In genomic region chr22:42553475-42554361, GRCh38 we compare ENCODE assay signal across 8 cellular contexts. TPM values are rescaled to one million over a fixed set of nuclear protein-coding genes. Genes with fewer than 3 reads are reported as not detected.
A peak's percentile ranks its signal among the peaks of the same experiment; 100 is the strongest.
DNase-seq lines count a peak whose midpoint lies in the region; ATAC-seq and TF ChIP-seq lines count a peak whose summit lies in the region.

A gene with protein sequence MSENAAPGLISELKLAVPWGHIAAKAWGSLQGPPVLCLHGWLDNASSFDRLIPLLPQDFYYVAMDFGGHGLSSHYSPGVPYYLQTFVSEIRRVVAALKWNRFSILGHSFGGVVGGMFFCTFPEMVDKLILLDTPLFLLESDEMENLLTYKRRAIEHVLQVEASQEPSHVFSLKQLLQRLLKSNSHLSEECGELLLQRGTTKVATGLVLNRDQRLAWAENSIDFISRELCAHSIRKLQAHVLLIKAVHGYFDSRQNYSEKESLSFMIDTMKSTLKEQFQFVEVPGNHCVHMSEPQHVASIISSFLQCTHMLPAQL (plus strand): TSS chr22:42553956. CDS start chr22:42554021, 65 bp downstream.

- DNase-seq in EH (ENCODE audit: low read depth) (peak; percentile 82), NCI-H2171 treated with DMSO at 0.1 percent for 48 hours (lab: John Stamatoyannopoulos, UW) (peak; percentile 72), dermis blood vessel endothelial cell (peak; percentile 71)
- peak; percentile 88 for DNase-seq in activated CD4-positive, alpha-beta T cell treated with anti-CD3 and anti-CD28 coated beads, Interleukin-2, amount 50 U/mL, for 4 hours
- peak; percentile 77 to 92 for DNase-seq in stimulated activated CD4-positive, alpha-beta T cell treated with anti-CD3 and anti-CD28 coated beads, Interleukin-2, amount 100 ng/mL, for 48 hours

- no peaks in the 10 kb centered on the region for H3K36me3 ChIP-seq in liver (ENCODE audit: control insufficient read depth in 4 of 4, insufficient read depth in 3 of 4, low read depth in 1 of 4, low read length in 3 of 4)

- H3K9ac ChIP-seq in liver (ENCODE audit: low read depth in 1 of 2, low read length in 2 of 2), result no peak within 1 kb of the TSS

- H3K27ac ChIP-seq in liver (ENCODE audit: low read depth in 1 of 2, low read length in 2 of 2), result no peak within 1 kb of the TSS

- WGBS in liver, result 6% methylated on average over 75 of the region's 75 CpGs

- peaks cover 0 to 7% (median 4%) of the 10 kb centered on the region in 4 donors for H3K4me1 ChIP-seq in liver (ENCODE audit: control insufficient read depth in 4 of 4, insufficient read depth in 4 of 4, low read length in 3 of 4)

- H3K4me3 ChIP-seq in liver (ENCODE audit: low read depth in 1 of 3, low read length in 3 of 3), result peak within 1 kb of the TSS; percentile 11 to 69 (median 53)

- H3K9me3 ChIP-seq in liver (ENCODE audit: control insufficient read depth in 4 of 4, low read length in 3 of 4), result no peaks in the 10 kb centered on the region

- TF ChIP-seq CTCF in liver (IDR thresholded peaks at IDR 0.05; ENCODE audit: low read depth, low read length, missing input control), result no peak

- no peak for TF ChIP-seq RAD21 in liver (IDR thresholded peaks at IDR 0.05)

- no peaks in the 10 kb centered on the region for H3K27me3 ChIP-seq in liver (ENCODE audit: control insufficient read depth in 4 of 4, insufficient read depth in 4 of 4, low read length in 3 of 4)

- ATAC-seq in HG02588 (IDR thresholded peaks at IDR 0.05; ENCODE audit: unreplicated experiment), result peak; percentile 59
- no peak for ATAC-seq in GM21786 (IDR thresholded peaks at IDR 0.05; ENCODE audit: unreplicated experiment)

TF ChIP-seq in liver, 16 proteins besides CTCF, POLR2A, EP300 and RAD21:
- no peak for TF ChIP-seq YY1 (IDR thresholded peaks at IDR 0.05)
TF ChIP-seq in liver: peak in this region for 0.

RNA-seq across cellular contexts. Expression of the gene that starts here (rescaled TPM):
- total RNA-seq in dermis blood vessel endothelial cell, result 3.0 and 3.1 TPM in 2 replicates
- total RNA-seq in liver, result under 1 TPM; 0.59 to 0.79 TPM
- polyA plus RNA-seq in liver, result 1 to 10 TPM in 1 of 2 donors, under 1 TPM in 1; 0.51 to 1.6 TPM
